8 cellular contexts compared by ENCODE assay signal in the genomic region with DNA sequence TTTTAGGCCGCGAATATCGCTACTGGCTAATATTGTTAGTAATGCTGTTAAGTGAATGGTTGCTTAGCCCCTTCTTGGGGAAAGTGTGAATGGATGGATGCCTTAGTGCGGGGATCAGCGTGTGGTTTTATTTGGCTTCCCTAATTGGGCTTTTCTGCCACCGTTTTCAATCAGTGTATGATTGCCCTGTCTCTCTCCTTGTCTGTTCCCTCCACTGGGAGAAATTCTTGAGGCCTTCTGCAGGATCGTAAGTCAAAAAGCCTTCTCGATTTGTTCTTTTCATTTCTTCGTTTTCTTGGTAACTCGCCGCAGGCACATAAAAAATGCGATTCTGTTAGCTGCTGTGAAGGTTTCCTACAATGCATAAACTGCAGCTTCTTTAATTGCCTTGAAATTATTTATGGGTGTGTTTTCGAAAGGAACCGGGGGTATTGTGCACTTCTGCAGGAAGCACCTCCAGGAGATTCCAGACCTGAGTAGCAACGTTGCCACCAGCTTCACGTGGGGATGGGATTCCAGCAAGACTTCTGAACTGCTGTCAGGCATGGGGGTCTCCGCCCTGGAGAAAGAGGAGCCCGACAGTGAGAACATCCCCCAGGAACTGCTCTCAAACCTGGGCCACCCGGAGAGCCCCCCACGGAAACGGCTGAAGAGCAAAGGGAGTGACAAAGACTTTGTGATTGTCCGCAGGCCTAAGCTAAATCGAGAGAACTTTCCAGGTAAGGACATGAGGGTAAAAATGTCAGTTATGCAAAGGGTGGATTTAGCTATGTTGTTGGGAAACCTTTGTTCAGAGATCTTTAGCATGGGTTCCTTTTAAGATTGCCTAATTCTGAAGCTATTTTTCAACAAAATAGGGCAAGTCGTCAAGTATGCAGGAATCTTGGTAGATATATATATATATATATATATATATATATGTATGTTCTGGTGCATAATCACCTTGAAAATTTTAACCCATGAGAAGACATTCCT. TPM values are rescaled to one million over a fixed set of nuclear protein-coding genes. Genes with fewer than 3 reads are reported as not detected.
DNase-seq lines count a peak whose midpoint lies in the region; ATAC-seq and TF ChIP-seq lines count a peak whose summit lies in the region.

No MANE protein-coding gene starts in this region.

- no peaks in the 10 kb centered on the region for H3K79me1 ChIP-seq in neuronal stem cell (ENCODE audit: low read depth, low read length)

- CTCF ChIA-PET in T-cell (lab: Charles Lee) = interaction anchor here (0.6 to 1.1 kb wide), 3 partner anchors 53 to 89 kb away, joined by 3 read pairs; partner anchors contain the start of gene NADK2 (in 1 of the 2)

- peak overlapping the region; percentile 93 to 97 (median 96) for H3K4me3 Mint-ChIP-seq in T-cell

- POLR2A ChIA-PET in T-cell (lab: Charles Lee) = interaction anchor here in 1 of 2 donors (0.6 to 0.7 kb wide), 2 partner anchors 465 to 1527 kb away, joined by 3 read pairs; no protein-coding TSS in a partner anchor

- peaks cover 40% of the 10 kb centered on the region for H3K36me3 Mint-ChIP-seq in T-cell

- no peaks in the 10 kb centered on the region for H3K27me3 Mint-ChIP-seq in T-cell

- H2BK120ac ChIP-seq in neuronal stem cell (ENCODE audit: low read depth, low read length) = no peak overlapping the region

- H3K9me3 ChIP-seq in fibroblast of lung (ENCODE audit: control insufficient read depth, insufficient read depth, low read depth, low read length) (no peaks in the 10 kb centered on the region), neuronal stem cell (replicated peaks in 1 of 2; ENCODE audit: control insufficient read depth in 2 of 2, insufficient read depth in 1 of 2, low read depth in 1 of 2, low read length in 2 of 2) (no peaks in the 10 kb centered on the region)

- H3K36me3 ChIP-seq in fibroblast of lung (ENCODE audit: control insufficient read depth, insufficient read depth, low read length) = peaks cover 2% of the 10 kb centered on the region
- H3K36me3 ChIP-seq in neuronal stem cell (replicated peaks in 1 of 2; ENCODE audit: control insufficient read depth in 2 of 2, insufficient read depth in 2 of 2, low read length in 2 of 2) = peaks cover 5 to 50% of the 10 kb centered on the region in 2 donors

- no peak overlapping the region for H2BK12ac ChIP-seq in neuronal stem cell (ENCODE audit: low read length)

- H2AFZ ChIP-seq in fibroblast of lung (ENCODE audit: low read length) = peak overlapping the region; percentile 67
- peak overlapping the region; percentile 97 for H2AFZ ChIP-seq in neuronal stem cell (ENCODE audit: low read length)

- DNase-seq in SIG-M5 treated with dmso at 0.1 percent for 504 hours (lab: John Stamatoyannopoulos, UW; ENCODE audit: unreplicated experiment) = peak; percentile 18
- DNase-seq in SIG-M5 (lab: John Stamatoyannopoulos, UW) = no peak
- DNase-seq in T-cell = peak in 1 of 34 experiments; percentile 1
- peak; percentile 45 for DNase-seq in fibroblast of lung (ENCODE audit: low read depth in 2 of 2)
- DNase-seq in neuronal stem cell (ENCODE audit: low spot score) = no peak
- DNase-seq in SK-N-DZ (ENCODE audit: low spot score) = no peak
- DNase-seq in inferior parietal cortex (ENCODE audit: extremely low spot score) = no peak

- H2BK5ac ChIP-seq in neuronal stem cell (ENCODE audit: low read length) = no peak overlapping the region

- no peak overlapping the region for H4K91ac ChIP-seq in neuronal stem cell (ENCODE audit: low read depth, low read length, poor library complexity)

- ATAC-seq in HG02943 (IDR thresholded peaks at IDR 0.05; ENCODE audit: low read depth, unreplicated experiment) = peak; percentile 1
- ATAC-seq in T-cell (replicated peaks in 1 of 4) = no peak

- no CpG with 5 or more reads among the region's 24 CpGs for WGBS in neuronal stem cell (ENCODE audit: extremely low coverage in 2 of 2, insufficient read length in 2 of 2, insufficient replicate concordance in 1 of 2), 2 donors

- no peak overlapping the region for H3K18ac ChIP-seq in neuronal stem cell (ENCODE audit: low read length)

- H4K8ac ChIP-seq in neuronal stem cell (ENCODE audit: low read depth, low read length) = no peak overlapping the region

- H3K9me3 Mint-ChIP-seq in T-cell = no peaks in the 10 kb centered on the region

- peaks cover 69 to 71% (median 70%) of the 10 kb centered on the region in 3 donors for H3K4me1 Mint-ChIP-seq in T-cell

- peak overlapping the region; percentile 86 to 89 for H3K27ac Mint-ChIP-seq in T-cell

- peak overlapping the region; percentile 98 for H3K4me2 ChIP-seq in fibroblast of lung (ENCODE audit: extremely low read depth, insufficient read depth, low read length)
- peak overlapping the region; percentile 38 for H3K4me2 ChIP-seq in neuronal stem cell (ENCODE audit: insufficient read depth, low read length, poor library complexity, severe bottlenecking)

- H2AK5ac ChIP-seq in neuronal stem cell (ENCODE audit: low read depth, low read length) = no peak overlapping the region

- TF ChIP-seq CTCF in fibroblast of lung (conservative IDR thresholded peaks at IDR 0.05 in 1 of 2, IDR thresholded peaks at IDR 0.05 in 1 of 2; ENCODE audit: low read depth in 1 of 2, low read length in 2 of 2) = no peak

- no peak overlapping the region for H3K4ac ChIP-seq in neuronal stem cell (ENCODE audit: low read length)

- H4K20me1 ChIP-seq in fibroblast of lung (ENCODE audit: control insufficient read depth, extremely low read depth, insufficient read depth, low read length) = no peaks in the 10 kb centered on the region

- no peak overlapping the region for H3K14ac ChIP-seq in neuronal stem cell (ENCODE audit: low read length)

- H3K27ac ChIP-seq in fibroblast of lung (ENCODE audit: insufficient read depth, low read length) (peak overlapping the region; percentile 43), neuronal stem cell (replicated peaks; ENCODE audit: low read length) (no peak overlapping the region)

- H3K4me1 ChIP-seq in fibroblast of lung (ENCODE audit: control insufficient read depth, extremely low read depth, insufficient read depth, low read length) (peaks cover 5% of the 10 kb centered on the region), neuronal stem cell (ENCODE audit: control insufficient read depth in 2 of 2, insufficient read depth in 1 of 2, low read depth in 1 of 2, low read length in 2 of 2) (peaks cover 1 to 4% of the 10 kb centered on the region in 2 donors)

- no peak overlapping the region for H3K23ac ChIP-seq in neuronal stem cell (ENCODE audit: low read depth, low read length, poor library complexity)

- peaks cover 35% of the 10 kb centered on the region for H3K79me2 ChIP-seq in fibroblast of lung (ENCODE audit: control insufficient read depth, insufficient read depth, low read length)

- H2BK15ac ChIP-seq in neuronal stem cell (ENCODE audit: low read length) = no peak overlapping the region

- H3K4me3 ChIP-seq in fibroblast of lung (replicated peaks in 1 of 4; ENCODE audit: control extremely low read depth in 1 of 4, insufficient read depth in 1 of 4, low read depth in 3 of 4, low read length in 4 of 4) = peak overlapping the region; percentile 58 to 99 (median 80)
- H3K4me3 ChIP-seq in neuronal stem cell (ENCODE audit: low read length in 2 of 2) = peak overlapping the region; percentile 79 to 84

- H3K27me3 ChIP-seq in fibroblast of lung (ENCODE audit: control insufficient read depth, insufficient read depth, low read length) (no peaks in the 10 kb centered on the region), neuronal stem cell (ENCODE audit: control insufficient read depth in 3 of 3, insufficient read depth in 3 of 3, low read depth in 1 of 3, low read length in 3 of 3) (no peaks in the 10 kb centered on the region)

- H3K9ac ChIP-seq in fibroblast of lung (ENCODE audit: insufficient read depth, low read length) (peak overlapping the region; percentile 48), neuronal stem cell (ENCODE audit: low read depth, low read length, poor library complexity) (no peak overlapping the region)

RNA-seq across cellular contexts. Expression of gene SKP2, which starts 0.7 kb away (rescaled TPM):
- total RNA-seq in T-cell (10 to 100 TPM; 12.8 to 26.0 (median 19.6) TPM), fibroblast of lung (10.6 and 11.0 TPM in 2 replicates)
- 22.4 and 30.8 TPM in 2 replicates for polyA plus RNA-seq in fibroblast of lung
- polyA plus RNA-seq in fibroblast of lung (2012) = 15.2 and 22.4 TPM in 2 replicates
- 29.7 and 50.2 TPM in 2 replicates for polyA minus RNA-seq in fibroblast of lung (ENCODE audit: low replicate concordance)
- 87.4 TPM for polyA plus RNA-seq in neuronal stem cell (2013, experiment 1 of 2)
- 89.8 TPM for polyA plus RNA-seq in neuronal stem cell (2013, experiment 2 of 2)
- polyA plus RNA-seq in SK-N-DZ (2014; cell fraction: cytosol; rRNA removed) = 140 and 150 TPM in 2 replicates
- 73.6 and 81.9 TPM in 2 replicates for polyA plus RNA-seq in SK-N-DZ (2014; cell fraction: nucleus; rRNA removed)

RNA-seq across cellular contexts. Expression of gene LMBRD2, which starts 0.9 kb away (rescaled TPM):
- total RNA-seq in T-cell = 10 to 100 TPM in 3 of 5 donors, 1 to 10 TPM in 2; 6.3 to 13.7 (median 10.8) TPM
- 18.0 and 19.8 TPM in 2 replicates for total RNA-seq in fibroblast of lung
- polyA plus RNA-seq in fibroblast of lung = 4.7 and 7.2 TPM in 2 replicates
- polyA plus RNA-seq in fibroblast of lung (2012) = 3.7 and 5.2 TPM in 2 replicates
- polyA minus RNA-seq in fibroblast of lung (ENCODE audit: low replicate concordance) = 1.9 and 2.5 TPM in 2 replicates
- 4.3 TPM for polyA plus RNA-seq in neuronal stem cell (2013, experiment 1 of 2)
- 4.9 TPM for polyA plus RNA-seq in neuronal stem cell (2013, experiment 2 of 2)
- 8.7 and 10.9 TPM in 2 replicates for polyA plus RNA-seq in SK-N-DZ (2014; cell fraction: cytosol; rRNA removed)
- polyA plus RNA-seq in SK-N-DZ (2014; cell fraction: nucleus; rRNA removed) = 13.7 and 14.1 TPM in 2 replicates

Comparison
In these comparisons a context has a peak if more than half of its experiments do, and no peak if none do; other contexts are left out.
1. DNase-seq: peak in SIG-M5 treated with dmso at 0.1 percent for 504 hours (single experiment) and fibroblast of lung (2 of 2); none in SIG-M5 (single experiment), neuronal stem cell (single experiment), SK-N-DZ (single experiment) and inferior parietal cortex (single experiment).